ENCODE assay signal across 11 cellular contexts in the genomic region with DNA sequence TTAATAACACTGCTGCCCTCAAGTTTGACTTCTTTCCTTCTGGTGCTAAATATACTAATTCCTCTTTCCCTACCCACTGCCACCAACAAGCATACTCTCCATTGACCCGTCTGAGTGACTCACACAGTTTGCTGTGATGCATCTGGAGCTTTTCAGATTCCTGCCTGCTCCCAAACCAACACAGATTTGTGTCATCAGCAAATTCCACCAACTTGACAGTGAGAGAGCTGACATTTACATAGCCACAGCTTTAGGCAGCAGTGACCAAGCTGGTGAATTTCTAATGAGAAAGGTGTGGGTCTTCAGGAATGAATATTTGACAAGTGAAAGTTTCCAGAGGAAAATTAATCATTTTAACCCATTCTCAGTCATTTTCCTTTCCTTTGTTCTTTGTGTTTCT.
A peak's percentile ranks its signal among the peaks of the same experiment; 100 is the strongest.
DNase-seq lines count a peak whose midpoint lies in the region; ATAC-seq, FAIRE-seq and TF ChIP-seq lines count a peak whose summit lies in the region.
"Had no signal": no experiment of that assay in that cellular context is flagged by ENCODE, and none has a peak within 500 bp of the region (broad histone marks: within the 10 kb centered on the region; RNA-seq: fewer than 3 reads in every experiment).

No MANE protein-coding gene starts in this region.

- H3K4me3 Mint-ChIP-seq in MCF 10A (ENCODE audit: unreplicated experiment) = no peak overlapping the region
- no peak overlapping the region for H3K4me3 Mint-ChIP-seq in effector memory CD8-positive, alpha-beta T cell

- in situ Hi-C loops in astrocyte of the spinal cord (cut with HindIII; ENCODE audit: low sequenced_read_pairs) = no loop called here

- H3K27me3 ChIP-seq in breast epithelium (no peaks in the 10 kb centered on the region), keratinocyte (ENCODE audit: control insufficient read depth, extremely low read depth, insufficient read depth, low read length) (no peaks in the 10 kb centered on the region), aorta (ENCODE audit: control insufficient read depth in 1 of 2, insufficient read depth in 2 of 2, low read length in 1 of 2) (no peaks in the 10 kb centered on the region)
- H3K27me3 ChIP-seq: BE2C had no signal

- H4K20me1 ChIP-seq in keratinocyte (ENCODE audit: control insufficient read depth, extremely low read depth, insufficient read depth, low read length) = no peaks in the 10 kb centered on the region

- POLR2A ChIA-PET in MCF 10A (lab: Yijun Ruan, JAX) = interaction anchor here (0.6 to 2.9 kb wide), 7 partner anchors 10 to 416 kb away, joined by 3 to 14 read pairs (median 5); no protein-coding TSS in a partner anchor

- H3K4me1 ChIP-seq in breast epithelium = no peaks in the 10 kb centered on the region
- H3K4me1 ChIP-seq in keratinocyte (ENCODE audit: control insufficient read depth, extremely low read depth, insufficient read depth, low read length) = peaks cover 19% of the 10 kb centered on the region
- no peaks in the 10 kb centered on the region for H3K4me1 ChIP-seq in aorta (ENCODE audit: control insufficient read depth in 1 of 2, insufficient read depth in 2 of 2, low read length in 2 of 2)
- H3K4me1 ChIP-seq: BE2C had no signal

- CTCF ChIA-PET in MCF 10A (lab: Yijun Ruan, JAX) = interaction anchor here (0.6 to 1.0 kb wide), 3 partner anchors 115 to 355 kb away, joined by 3 to 5 read pairs (median 4); no protein-coding TSS in a partner anchor

- 19 to 29% methylated on average over 1 of the region's 1 CpG for WGBS in aorta, 2 donors

- BruUV-seq in MCF 10A (replicated peaks; lab: Mats Ljungman, UMichigan) = no TSS peak

- H3K4me2 ChIP-seq in keratinocyte (ENCODE audit: control insufficient read depth, extremely low read depth, insufficient read depth, low read depth, low read length) = no peak overlapping the region

- ATAC-seq in aorta (ENCODE audit: low FRiP score) (peak; percentile 59), HG03565 (IDR thresholded peaks at IDR 0.05; ENCODE audit: unreplicated experiment) (no peak)
- ATAC-seq in effector memory CD8-positive, alpha-beta T cell (replicated peaks) = no peak

- H3K9me1 ChIP-seq in keratinocyte (ENCODE audit: control insufficient read depth, extremely low read depth, insufficient read depth, low read length) = no peaks in the 10 kb centered on the region

- no peaks in the 10 kb centered on the region for H3K36me3 ChIP-seq in breast epithelium
- no peaks in the 10 kb centered on the region for H3K36me3 ChIP-seq in keratinocyte (ENCODE audit: control insufficient read depth in 2 of 2, extremely low read depth in 1 of 2, insufficient read depth in 2 of 2, low read length in 2 of 2)
- H3K36me3 ChIP-seq in aorta (ENCODE audit: control insufficient read depth in 1 of 2, insufficient read depth in 2 of 2, low read length in 1 of 2) = no peaks in the 10 kb centered on the region
- H3K36me3 ChIP-seq: BE2C had no signal

- peak; percentile 88 for FAIRE-seq in keratinocyte (lab: Jason Lieb, UNC)

- H3K36me3 Mint-ChIP-seq in MCF 10A (ENCODE audit: insufficient read depth, unreplicated experiment) = no peaks in the 10 kb centered on the region
- H3K36me3 Mint-ChIP-seq in effector memory CD8-positive, alpha-beta T cell (ENCODE audit: insufficient read depth) = no peaks in the 10 kb centered on the region

- peaks cover 24% of the 10 kb centered on the region for H3K4me1 Mint-ChIP-seq in MCF 10A (ENCODE audit: insufficient read depth, unreplicated experiment)
- no peaks in the 10 kb centered on the region for H3K4me1 Mint-ChIP-seq in effector memory CD8-positive, alpha-beta T cell (ENCODE audit: low read depth in 2 of 2)

- intact Hi-C loops in MCF 10A (cut with micrococcal nuclease) = no loop called here
- intact Hi-C loops in breast epithelium (cut with DNase I; ENCODE audit: low total_unique reads) = no loop called here
- intact Hi-C loops in aorta (cut with DNase I) = no loop called here

- H3K9me3 ChIP-seq in breast epithelium (no peaks in the 10 kb centered on the region), keratinocyte (ENCODE audit: control insufficient read depth, low read depth, low read length) (no peaks in the 10 kb centered on the region), aorta (ENCODE audit: control insufficient read depth, low read length) (no peaks in the 10 kb centered on the region)
- H3K9me3 ChIP-seq: BE2C had no signal

- dilution Hi-C loops in keratinocyte (cut with MboI; ENCODE audit: extremely low pct_ligation_motif_present, low sequenced_read_pairs) = no loop called here

- H3K27ac ChIP-seq in breast epithelium (no peak overlapping the region), keratinocyte (ENCODE audit: control insufficient read depth, insufficient read depth, low read length) (no peak overlapping the region), aorta (ENCODE audit: low read depth in 1 of 2, low read length in 2 of 2) (no peak overlapping the region)
- H3K27ac ChIP-seq: VCaP had no signal

- H3K9ac ChIP-seq in keratinocyte (ENCODE audit: control insufficient read depth, extremely low read depth, insufficient read depth, low read length) = no peak overlapping the region

- peak overlapping the region; percentile 0 for H3K27ac Mint-ChIP-seq in MCF 10A (ENCODE audit: low read depth, unreplicated experiment)
- H3K27ac Mint-ChIP-seq in effector memory CD8-positive, alpha-beta T cell = no peak overlapping the region

- no peak overlapping the region for H2AFZ ChIP-seq in keratinocyte (ENCODE audit: control insufficient read depth, low read length)

- peak; percentile 59 for DNase-seq in MCF 10A (ENCODE audit: unreplicated experiment)
- no peak for DNase-seq in breast epithelium (ENCODE audit: low spot score in 2 of 2)
- DNase-seq in astrocyte of the spinal cord (ENCODE audit: low read depth, low spot score) = peak; percentile 81
- no peak for DNase-seq in keratinocyte (ENCODE audit: low read depth, low spot score)
- no peak for DNase-seq in aorta
- no peak for DNase-seq in activated CD8-positive, alpha-beta memory T cell treated with anti-CD3 and anti-CD28 coated beads, Interleukin-2, amount 50 U/mL, for 4 hours
- DNase-seq in effector memory CD8-positive, alpha-beta T cell = no peak
- DNase-seq: BE2C, NCI-H446 had no signal

- peaks cover 7% of the 10 kb centered on the region for H3K9me3 Mint-ChIP-seq in MCF 10A (ENCODE audit: unreplicated experiment)
- H3K9me3 Mint-ChIP-seq in effector memory CD8-positive, alpha-beta T cell = peaks cover 0 to 3% of the 10 kb centered on the region in 2 donors

- H3K27me3 Mint-ChIP-seq in MCF 10A (ENCODE audit: insufficient read depth, unreplicated experiment) = no peaks in the 10 kb centered on the region
- no peaks in the 10 kb centered on the region for H3K27me3 Mint-ChIP-seq in effector memory CD8-positive, alpha-beta T cell

- TF ChIP-seq POLR2A in breast epithelium (IDR thresholded peaks at IDR 0.05) = no peak

- TF ChIP-seq CTCF in MCF 10A (IDR thresholded peaks at IDR 0.05; ENCODE audit: unreplicated experiment) = no peak
- no peak for TF ChIP-seq CTCF in breast epithelium (IDR thresholded peaks at IDR 0.05)
- TF ChIP-seq CTCF in astrocyte of the spinal cord (IDR thresholded peaks at IDR 0.05; ENCODE audit: low read depth, low read length) = no peak
- TF ChIP-seq CTCF in keratinocyte (optimal IDR thresholded peaks at IDR 0.05 in 1 of 3, IDR thresholded peaks at IDR 0.05 in 1 of 3, conservative IDR thresholded peaks at IDR 0.05 in 1 of 3; ENCODE audit: extremely low read depth in 1 of 3, insufficient read depth in 2 of 3, low read length in 3 of 3) = no peak

- H3K79me2 ChIP-seq in keratinocyte (ENCODE audit: control insufficient read depth, insufficient read depth, low read length) = no peaks in the 10 kb centered on the region

- H3K4me3 ChIP-seq in breast epithelium (no peak overlapping the region), astrocyte of the spinal cord (ENCODE audit: low read depth, low read length) (no peak overlapping the region), keratinocyte (ENCODE audit: control insufficient read depth in 2 of 3, extremely low read depth in 1 of 3, insufficient read depth in 2 of 3, low read depth in 1 of 3, low read length in 3 of 3) (no peak overlapping the region), aorta (ENCODE audit: low read length in 2 of 2) (no peak overlapping the region)

Comparison
In these comparisons a context has a peak if more than half of its experiments do, and no peak if none do; other contexts are left out.
1. DNase-seq: peak in MCF 10A (single experiment) and astrocyte of the spinal cord (single experiment); none in breast epithelium (0 of 2), keratinocyte (single experiment), aorta (0 of 2), activated CD8-positive, alpha-beta memory T cell treated with anti-CD3 and anti-CD28 coated beads, Interleukin-2, amount 50 U/mL, for 4 hours (single experiment) and effector memory CD8-positive, alpha-beta T cell (0 of 3).